Comparison of ENCODE assay signal across 2 cellular contexts in the genomic region with DNA sequence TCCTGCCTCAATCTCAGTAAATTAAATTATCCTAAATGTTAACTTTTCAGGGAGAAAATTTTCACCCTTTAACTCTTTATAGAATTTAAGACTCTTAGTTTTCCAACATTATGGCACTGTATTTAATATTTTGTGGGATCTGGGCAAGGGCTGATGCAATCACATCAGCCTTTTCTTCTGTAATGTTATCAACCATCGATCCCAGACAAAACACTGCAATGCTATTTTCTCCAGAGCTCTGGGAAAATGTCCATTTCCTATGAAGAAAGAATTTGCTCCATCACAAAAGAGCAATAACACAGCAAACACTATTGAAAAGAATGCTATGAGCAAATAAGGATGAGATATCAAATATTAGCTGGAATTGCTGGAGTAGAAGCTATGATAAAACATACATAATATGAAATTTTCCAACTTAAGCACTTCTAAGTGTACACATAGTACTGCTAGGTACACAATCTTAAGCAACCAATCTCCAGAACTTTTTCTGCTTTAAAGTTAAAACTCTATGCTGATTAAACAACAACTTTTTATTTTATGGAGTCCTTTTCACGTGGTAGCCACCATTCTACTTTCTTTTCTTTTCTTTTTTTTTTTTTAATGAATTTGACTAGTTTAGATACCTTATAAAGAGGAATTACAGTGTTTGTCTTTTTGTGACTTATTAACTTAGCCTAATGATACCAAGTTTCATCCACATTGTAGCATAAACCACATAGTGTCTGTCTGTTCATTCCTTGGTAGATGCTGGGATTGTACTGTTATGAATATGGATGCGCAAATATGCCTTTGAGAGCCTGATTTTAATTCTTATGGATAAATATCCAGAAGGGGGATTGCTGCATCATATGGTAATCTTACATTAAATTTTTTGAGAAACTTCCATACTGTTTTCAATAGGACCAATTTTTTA.
A peak's percentile ranks its signal among the peaks of the same experiment; 100 is the strongest.
TF ChIP-seq lines count a peak whose summit lies in the region.

No MANE protein-coding gene starts in this region.

TF ChIP-seq in GM23338, 12 proteins besides CTCF, POLR2A, EP300 and RAD21:
- TF ChIP-seq EZH2 (IDR thresholded peaks at IDR 0.05; ENCODE audit: low read depth, unreplicated experiment): no peak
- TF ChIP-seq POLR2AphosphoS5 (IDR thresholded peaks at IDR 0.05; ENCODE audit: low read depth): no peak
- TF ChIP-seq STAT1 (IDR thresholded peaks at IDR 0.05; ENCODE audit: unreplicated experiment): no peak
- TF ChIP-seq ZNF114 (CRISPR knock-in tag; IDR thresholded peaks at IDR 0.05): no peak
- TF ChIP-seq, protein P1, sequence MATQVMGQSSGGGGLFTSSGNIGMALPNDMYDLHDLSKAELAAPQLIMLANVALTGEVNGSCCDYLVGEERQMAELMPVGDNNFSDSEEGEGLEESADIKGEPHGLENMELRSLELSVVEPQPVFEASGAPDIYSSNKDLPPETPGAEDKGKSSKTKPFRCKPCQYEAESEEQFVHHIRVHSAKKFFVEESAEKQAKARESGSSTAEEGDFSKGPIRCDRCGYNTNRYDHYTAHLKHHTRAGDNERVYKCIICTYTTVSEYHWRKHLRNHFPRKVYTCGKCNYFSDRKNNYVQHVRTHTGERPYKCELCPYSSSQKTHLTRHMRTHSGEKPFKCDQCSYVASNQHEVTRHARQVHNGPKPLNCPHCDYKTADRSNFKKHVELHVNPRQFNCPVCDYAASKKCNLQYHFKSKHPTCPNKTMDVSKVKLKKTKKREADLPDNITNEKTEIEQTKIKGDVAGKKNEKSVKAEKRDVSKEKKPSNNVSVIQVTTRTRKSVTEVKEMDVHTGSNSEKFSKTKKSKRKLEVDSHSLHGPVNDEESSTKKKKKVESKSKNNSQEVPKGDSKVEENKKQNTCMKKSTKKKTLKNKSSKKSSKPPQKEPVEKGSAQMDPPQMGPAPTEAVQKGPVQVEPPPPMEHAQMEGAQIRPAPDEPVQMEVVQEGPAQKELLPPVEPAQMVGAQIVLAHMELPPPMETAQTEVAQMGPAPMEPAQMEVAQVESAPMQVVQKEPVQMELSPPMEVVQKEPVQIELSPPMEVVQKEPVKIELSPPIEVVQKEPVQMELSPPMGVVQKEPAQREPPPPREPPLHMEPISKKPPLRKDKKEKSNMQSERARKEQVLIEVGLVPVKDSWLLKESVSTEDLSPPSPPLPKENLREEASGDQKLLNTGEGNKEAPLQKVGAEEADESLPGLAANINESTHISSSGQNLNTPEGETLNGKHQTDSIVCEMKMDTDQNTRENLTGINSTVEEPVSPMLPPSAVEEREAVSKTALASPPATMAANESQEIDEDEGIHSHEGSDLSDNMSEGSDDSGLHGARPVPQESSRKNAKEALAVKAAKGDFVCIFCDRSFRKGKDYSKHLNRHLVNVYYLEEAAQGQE (IDR thresholded peaks at IDR 0.05; ENCODE audit: unreplicated experiment): no peak
- no peak for TF ChIP-seq EZH2phosphoT487 (IDR thresholded peaks at IDR 0.05; ENCODE audit: unreplicated experiment)
- TF ChIP-seq JUNB (IDR thresholded peaks at IDR 0.05; ENCODE audit: unreplicated experiment): no peak
- TF ChIP-seq NANOG (IDR thresholded peaks at IDR 0.05; ENCODE audit: borderline replicate concordance): no peak
- TF ChIP-seq ZNF331 (CRISPR knock-in tag; IDR thresholded peaks at IDR 0.05; ENCODE audit: low read depth): no peak
- TF ChIP-seq, protein P2, sequence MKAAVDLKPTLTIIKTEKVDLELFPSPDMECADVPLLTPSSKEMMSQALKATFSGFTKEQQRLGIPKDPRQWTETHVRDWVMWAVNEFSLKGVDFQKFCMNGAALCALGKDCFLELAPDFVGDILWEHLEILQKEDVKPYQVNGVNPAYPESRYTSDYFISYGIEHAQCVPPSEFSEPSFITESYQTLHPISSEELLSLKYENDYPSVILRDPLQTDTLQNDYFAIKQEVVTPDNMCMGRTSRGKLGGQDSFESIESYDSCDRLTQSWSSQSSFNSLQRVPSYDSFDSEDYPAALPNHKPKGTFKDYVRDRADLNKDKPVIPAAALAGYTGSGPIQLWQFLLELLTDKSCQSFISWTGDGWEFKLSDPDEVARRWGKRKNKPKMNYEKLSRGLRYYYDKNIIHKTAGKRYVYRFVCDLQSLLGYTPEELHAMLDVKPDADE (IDR thresholded peaks at IDR 0.05): no peak

TF ChIP-seq in HepG2, 621 proteins besides CTCF, POLR2A, EP300 and RAD21:
- TF ChIP-seq CEBPG (CRISPR knock-in tag; IDR thresholded peaks at IDR 0.05): peak; percentile 43; the same call in 1 of the 2 replicates
- no peak for TF ChIP-seq FIP1L1 (IDR thresholded peaks at IDR 0.05; ENCODE audit: borderline replicate concordance, insufficient read depth, low read depth, low read length)
- TF ChIP-seq XBP1 (CRISPR knock-in tag; IDR thresholded peaks at IDR 0.05): no peak
- TF ChIP-seq ZNF572 (CRISPR knock-in tag; IDR thresholded peaks at IDR 0.05): no peak
- TF ChIP-seq, protein P3, sequence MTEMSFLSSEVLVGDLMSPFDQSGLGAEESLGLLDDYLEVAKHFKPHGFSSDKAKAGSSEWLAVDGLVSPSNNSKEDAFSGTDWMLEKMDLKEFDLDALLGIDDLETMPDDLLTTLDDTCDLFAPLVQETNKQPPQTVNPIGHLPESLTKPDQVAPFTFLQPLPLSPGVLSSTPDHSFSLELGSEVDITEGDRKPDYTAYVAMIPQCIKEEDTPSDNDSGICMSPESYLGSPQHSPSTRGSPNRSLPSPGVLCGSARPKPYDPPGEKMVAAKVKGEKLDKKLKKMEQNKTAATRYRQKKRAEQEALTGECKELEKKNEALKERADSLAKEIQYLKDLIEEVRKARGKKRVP (CRISPR knock-in tag; IDR thresholded peaks at IDR 0.05): peak in 1 of 2 experiments; percentile 72; a peak in 2 of 4 replicates
TF ChIP-seq in HepG2: peak in this region for 2.
